ENCODE assay signal across 12 cellular contexts in genomic region chr5:139749242-139749641, GRCh38. TPM values are rescaled to one million over a fixed set of nuclear protein-coding genes. Genes with fewer than 3 reads are reported as not detected.
DNase-seq lines count a peak whose midpoint lies in the region; ATAC-seq and TF ChIP-seq lines count a peak whose summit lies in the region.
"Had no signal": no experiment of that assay in that cellular context is flagged by ENCODE, and none has a peak within 500 bp of the region (broad histone marks: within the 10 kb centered on the region; RNA-seq: fewer than 3 reads in every experiment).

No MANE protein-coding gene starts in this region.

- H3K79me2 ChIP-seq in PC-9 (ENCODE audit: low read depth), result no peaks in the 10 kb centered on the region

- no peak overlapping the region for H3K18ac ChIP-seq in mesenchymal stem cell (ENCODE audit: low read depth in 1 of 2, low read length in 2 of 2)

- no peak overlapping the region for H2AFZ ChIP-seq in mesenchymal stem cell (ENCODE audit: low read depth, low read length)
- no peak overlapping the region for H2AFZ ChIP-seq in PC-9

- WGBS in mesenchymal stem cell, result 98% methylated on average over 2 of the region's 2 CpGs
- WGBS in heart right ventricle, 2 donors, result 97 to 99% methylated on average over 2 of the region's 2 CpGs

- no TSS peak for BruUV-seq in PC-9 (replicated peaks; lab: Mats Ljungman, UMichigan)

- no peaks in the 10 kb centered on the region for H3K79me1 ChIP-seq in mesenchymal stem cell (replicated peaks; ENCODE audit: low read length, poor library complexity, severe bottlenecking)

- H3K4me1 ChIP-seq in BLaER1 treated with 17β-estradiol and CSF1 and Interleukin-3, amounts not matched to agents 10 nM and 100 nM, result peaks cover 41 to 84% (median 70%) of the 10 kb centered on the region in 10 experiments
- H3K4me1 ChIP-seq in CD4-positive, alpha-beta memory T cell (ENCODE audit: insufficient read depth, low read length), result peaks cover 19% of the 10 kb centered on the region
- H3K4me1 ChIP-seq in mesenchymal stem cell (ENCODE audit: control insufficient read depth, insufficient read depth, low read depth, low read length), result peaks cover 60% of the 10 kb centered on the region
- peaks cover 27% of the 10 kb centered on the region for H3K4me1 ChIP-seq in PC-9 (replicated peaks; ENCODE audit: insufficient read depth)
- peaks cover 8 to 38% (median 35%) of the 10 kb centered on the region in 9 donors for H3K4me1 ChIP-seq in heart right ventricle

- H3K36me3 Mint-ChIP-seq in CD4-positive, alpha-beta memory T cell, result no peaks in the 10 kb centered on the region
- H3K36me3 Mint-ChIP-seq in activated B cell treated with CpG ODN at 0.5 μM for 24 hours (ENCODE audit: low read depth), result no peaks in the 10 kb centered on the region

- peaks cover 14 to 16% of the 10 kb centered on the region in 2 donors for H3K27me3 Mint-ChIP-seq in CD4-positive, alpha-beta memory T cell
- H3K27me3 Mint-ChIP-seq in activated B cell treated with CpG ODN at 0.5 μM for 24 hours, result no peaks in the 10 kb centered on the region

- H3K4me1 Mint-ChIP-seq in CD4-positive, alpha-beta memory T cell, result peaks cover 12 to 41% (median 18%) of the 10 kb centered on the region in 4 donors
- H3K4me1 Mint-ChIP-seq in activated B cell treated with CpG ODN at 0.5 μM for 24 hours, result peaks cover 58% of the 10 kb centered on the region

- no peak overlapping the region for H3K4me3 ChIP-seq in BLaER1 treated with 17β-estradiol and CSF1 and Interleukin-3, amounts not matched to agents 10 nM and 100 nM
- no peak overlapping the region for H3K4me3 ChIP-seq in CD4-positive, alpha-beta memory T cell (ENCODE audit: low read length in 2 of 2)
- H3K4me3 ChIP-seq in mesenchymal stem cell (ENCODE audit: insufficient read depth in 1 of 2, low read depth in 1 of 2, low read length in 2 of 2) (no peak overlapping the region), PC-9 (no peak overlapping the region), heart right ventricle (no peak overlapping the region)
- H3K4me3 ChIP-seq: breast epithelium had no signal

- H3K4me3 Mint-ChIP-seq in CD4-positive, alpha-beta memory T cell, result peak overlapping the region; percentile 40 to 97 (median 66)
- peak overlapping the region; percentile 38 for H3K4me3 Mint-ChIP-seq in activated B cell treated with CpG ODN at 0.5 μM for 24 hours

- no peak overlapping the region for H3K23ac ChIP-seq in mesenchymal stem cell (ENCODE audit: low read length in 2 of 2)

- ATAC-seq in activated B cell treated with CpG ODN at 0.5 μM for 24 hours (ENCODE audit: low read depth), result no peak
- no peak for ATAC-seq in heart right ventricle

- CTCF ChIA-PET in CD4-positive, alpha-beta memory T cell (lab: Charles Lee; ENCODE audit: partially characterized antibody), result interaction anchor here (1.8 to 2.0 kb wide), 2 partner anchors 16 to 26 kb away, joined by 6 read pairs; no protein-coding TSS in a partner anchor
- CTCF ChIA-PET in activated B cell treated with CpG ODN at 0.5 μM for 24 hours (lab: Charles Lee) (interaction anchor here (0.7 to 1.5 kb wide), 3 partner anchors 16 to 113 kb away, joined by 4 to 9 read pairs (median 4); no protein-coding TSS in a partner anchor), PC-9 (lab: Charles Lee) (no interaction called here)

- peak overlapping the region; percentile 40 for H2AK5ac ChIP-seq in mesenchymal stem cell (ENCODE audit: low read length, severe bottlenecking)

- H4K91ac ChIP-seq in mesenchymal stem cell (ENCODE audit: low read length), result no peak overlapping the region

- no peaks in the 10 kb centered on the region for H3K36me3 ChIP-seq in BLaER1 treated with 17β-estradiol and CSF1 and Interleukin-3, amounts not matched to agents 10 nM and 100 nM
- no peaks in the 10 kb centered on the region for H3K36me3 ChIP-seq in CD4-positive, alpha-beta memory T cell (ENCODE audit: insufficient read depth, low read length)
- no peaks in the 10 kb centered on the region for H3K36me3 ChIP-seq in mesenchymal stem cell (ENCODE audit: control insufficient read depth in 1 of 2, insufficient read depth in 2 of 2, low read depth in 1 of 2, low read length in 2 of 2)
- H3K36me3 ChIP-seq in PC-9 (ENCODE audit: low read depth), result no peaks in the 10 kb centered on the region
- H3K36me3 ChIP-seq in heart right ventricle, result no peaks in the 10 kb centered on the region
- H3K36me3 ChIP-seq: breast epithelium had no signal

- TF ChIP-seq CTCF in activated B cell treated with CpG ODN at 0.5 μM for 24 hours (IDR thresholded peaks at IDR 0.05) (no peak), PC-9 (conservative IDR thresholded peaks at IDR 0.05) (no peak), heart right ventricle (IDR thresholded peaks at IDR 0.05) (no peak)

- no peak for DNase-seq in CD4-positive, alpha-beta memory T cell
- DNase-seq in activated B cell treated with CpG ODN at 0.5 μM for 24 hours (no peak), mesenchymal stem cell (no peak), PC-9 (no peak), NCI-H345 (lab: John Stamatoyannopoulos, UW) (no peak), heart right ventricle (no peak)
- DNase-seq: activated CD8-positive, alpha-beta memory T cell treated with anti-CD3 and anti-CD28 coated beads, Interleukin-2, amount 50 U/mL, for 48 hours; Calu3; NCI-H1436; stimulated activated CD4-positive, alpha-beta T cell treated with anti-CD3 and anti-CD28 coated beads, Interleukin-4, amount 100 ng/mL, for 24 hours had no signal

- peaks cover 3 to 59% (median 9%) of the 10 kb centered on the region in 11 experiments for H3K27me3 ChIP-seq in BLaER1 treated with 17β-estradiol and CSF1 and Interleukin-3, amounts not matched to agents 10 nM and 100 nM
- H3K27me3 ChIP-seq in CD4-positive, alpha-beta memory T cell (ENCODE audit: insufficient read depth, low read length), result no peaks in the 10 kb centered on the region
- H3K27me3 ChIP-seq in mesenchymal stem cell (ENCODE audit: control insufficient read depth in 1 of 2, insufficient read depth in 1 of 2, low read length in 2 of 2), result no peaks in the 10 kb centered on the region
- peaks cover 28% of the 10 kb centered on the region for H3K27me3 ChIP-seq in PC-9 (ENCODE audit: insufficient read depth, low read depth)
- peaks cover 6 to 91% (median 54%) of the 10 kb centered on the region in 7 donors for H3K27me3 ChIP-seq in heart right ventricle

- no peaks in the 10 kb centered on the region for H3K9me2 ChIP-seq in PC-9 (ENCODE audit: insufficient read depth)

- H4K8ac ChIP-seq in mesenchymal stem cell (ENCODE audit: low read length), result no peak overlapping the region

- peak overlapping the region in 9 of 11 experiments; percentile 94 to 100 (median 97); a peak in 17 of 22 replicates for H3K4me2 ChIP-seq in BLaER1 treated with 17β-estradiol and CSF1 and Interleukin-3, amounts not matched to agents 10 nM and 100 nM
- H3K4me2 ChIP-seq in mesenchymal stem cell (ENCODE audit: low read length, poor library complexity, severe bottlenecking) (no peak overlapping the region), PC-9 (no peak overlapping the region)

- peak overlapping the region in 3 of 11 experiments; percentile 42 to 80 (median 77); a peak in 4 of 22 replicates for H3K9ac ChIP-seq in BLaER1 treated with 17β-estradiol and CSF1 and Interleukin-3, amounts not matched to agents 10 nM and 100 nM
- H3K9ac ChIP-seq in mesenchymal stem cell (ENCODE audit: low read length), result no peak overlapping the region

- intact Hi-C loops in CD4-positive, alpha-beta memory T cell (cut with micrococcal nuclease), result loop anchor here (5.0 kb wide), 1 partner anchor 112 kb away; no protein-coding TSS in a partner anchor
- intact Hi-C loops in activated B cell treated with CpG ODN at 0.5 μM for 24 hours (cut with micrococcal nuclease) (loop anchor here (5.0 kb wide), 2 partner anchors 357 to 457 kb away; partner anchors contain the start of gene MATR3), PC-9 (cut with micrococcal nuclease; ENCODE audit: unreplicated experiment) (no loop called here), heart right ventricle (cut with DNase I) (loop anchor here in 1 of 10 donors (5.0 kb wide), 1 partner anchor 37 kb away; no protein-coding TSS in a partner anchor)

- H2BK120ac ChIP-seq in mesenchymal stem cell (ENCODE audit: low read depth, low read length), result no peak overlapping the region

- no peak overlapping the region for H2BK12ac ChIP-seq in mesenchymal stem cell (ENCODE audit: low read length in 2 of 2)

- POLR2A ChIA-PET in CD4-positive, alpha-beta memory T cell (lab: Charles Lee; ENCODE audit: partially characterized antibody), result interaction anchor here (3.3 kb wide), 1 partner anchor 39 kb away, joined by 11 read pairs; no protein-coding TSS in a partner anchor
- POLR2A ChIA-PET in activated B cell treated with CpG ODN at 0.5 μM for 24 hours (lab: Charles Lee), result interaction anchor here (0.7 to 6.8 kb wide), 5 partner anchors 38 to 112 kb away, joined by 3 to 86 read pairs (median 10); partner anchors contain the start of gene CXXC5
- POLR2A ChIA-PET in PC-9 (lab: Charles Lee; ENCODE audit: unreplicated experiment), result no interaction called here

- no peak overlapping the region for H3K27ac ChIP-seq in BLaER1 treated with 17β-estradiol and CSF1 and Interleukin-3, amounts not matched to agents 10 nM and 100 nM
- no peak overlapping the region for H3K27ac ChIP-seq in CD4-positive, alpha-beta memory T cell (ENCODE audit: low read depth, low read length)
- H3K27ac ChIP-seq in mesenchymal stem cell (ENCODE audit: low read length, poor library complexity, severe bottlenecking), result peak overlapping the region; percentile 1
- no peak overlapping the region for H3K27ac ChIP-seq in PC-9
- no peak overlapping the region for H3K27ac ChIP-seq in heart right ventricle
- H3K27ac ChIP-seq: breast epithelium had no signal

- H4K20me1 ChIP-seq in BLaER1 treated with 17β-estradiol and CSF1 and Interleukin-3, amounts not matched to agents 10 nM and 100 nM, result peaks cover 0 to 43% (median 0%) of the 10 kb centered on the region in 11 experiments; a peak in 3 of 22 replicates
- H4K20me1 ChIP-seq in PC-9 (ENCODE audit: insufficient read depth), result no peaks in the 10 kb centered on the region

- H3F3A ChIP-seq in PC-9 (ENCODE audit: insufficient read depth, low read depth), result peaks cover 13% of the 10 kb centered on the region; the same call in 1 of the 2 replicates

- no peaks in the 10 kb centered on the region for H3K9me3 Mint-ChIP-seq in CD4-positive, alpha-beta memory T cell
- no peaks in the 10 kb centered on the region for H3K9me3 Mint-ChIP-seq in activated B cell treated with CpG ODN at 0.5 μM for 24 hours

- no peak overlapping the region for H2BK15ac ChIP-seq in mesenchymal stem cell (ENCODE audit: low read depth, poor library complexity, severe bottlenecking)

- H3K27ac Mint-ChIP-seq in CD4-positive, alpha-beta memory T cell, result peak overlapping the region in 3 of 7 donors; percentile 7 to 66 (median 61)
- H3K27ac Mint-ChIP-seq in activated B cell treated with CpG ODN at 0.5 μM for 24 hours, result peak overlapping the region; percentile 35

- H2BK5ac ChIP-seq in mesenchymal stem cell (ENCODE audit: low read depth, low read length, poor library complexity, severe bottlenecking), result no peak overlapping the region

- H3K9me3 ChIP-seq in BLaER1 treated with 17β-estradiol and CSF1 and Interleukin-3, amounts not matched to agents 10 nM and 100 nM (replicated peaks in 1 of 11), result no peaks in the 10 kb centered on the region
- no peaks in the 10 kb centered on the region for H3K9me3 ChIP-seq in CD4-positive, alpha-beta memory T cell (ENCODE audit: control insufficient read depth in 1 of 2, low read length in 2 of 2)
- H3K9me3 ChIP-seq in mesenchymal stem cell (ENCODE audit: control insufficient read depth, low read length), result no peaks in the 10 kb centered on the region
- H3K9me3 ChIP-seq in PC-9 (ENCODE audit: insufficient read depth, low read depth), result no peaks in the 10 kb centered on the region
- H3K9me3 ChIP-seq in heart right ventricle, result no peaks in the 10 kb centered on the region
- H3K9me3 ChIP-seq: breast epithelium had no signal

- H3K14ac ChIP-seq in mesenchymal stem cell (ENCODE audit: low read length in 2 of 2), result no peak overlapping the region

- no peak overlapping the region for H3K4ac ChIP-seq in mesenchymal stem cell (ENCODE audit: low read depth in 1 of 2, low read length in 2 of 2)

RNA-seq across cellular contexts. Expression of gene PSD2, which starts 46.4 kb away (rescaled TPM):
- total RNA-seq in CD4-positive, alpha-beta memory T cell, result not detected
- not detected for polyA plus RNA-seq in CD4-positive, alpha-beta memory T cell
- total RNA-seq in activated B cell treated with CpG ODN at 0.5 μM for 24 hours (not detected in 2 replicates), PC-9 (2021) (0.07 and 0.08 TPM in 2 replicates), heart right ventricle (under 1 TPM in 2 of 10 donors, not detected in 8; 0.08 to 0.09 TPM)
- 0.07 TPM for polyA plus RNA-seq in mesenchymal stem cell (2013, experiment 1 of 2)
- polyA plus RNA-seq in mesenchymal stem cell (2013, experiment 2 of 2), result 0.08 TPM
- polyA plus RNA-seq in heart right ventricle, result under 1 TPM in 1 of 2 donors, not detected in 1; 0.03 TPM
- total RNA-seq: Calu3 had no signal

Comparison
In these comparisons a context has a peak if more than half of its experiments do, and no peak if none do; other contexts are left out.
1. H3K4me2 ChIP-seq: peak in BLaER1 treated with 17β-estradiol and CSF1 and Interleukin-3, amounts not matched to agents 10 nM and 100 nM (9 of 11); none in mesenchymal stem cell (single experiment) and PC-9 (single experiment).